Comparison of ENCODE assay signal across 8 cellular contexts in genomic region chr18:77127769-77128671, GRCh38. TPM values are rescaled to one million over a fixed set of nuclear protein-coding genes. Genes with fewer than 3 reads are reported as not detected.
A peak's percentile ranks its signal among the peaks of the same experiment; 100 is the strongest.
DNase-seq lines count a peak whose midpoint lies in the region; ATAC-seq, FAIRE-seq and TF ChIP-seq lines count a peak whose summit lies in the region.

No MANE protein-coding gene starts in this region.

- DNase-seq in CD8-positive, alpha-beta memory T cell, result peak; percentile 20 to 75 (median 56)
- DNase-seq in HS-5 (ENCODE audit: low read depth), result peak; percentile 76
- peak; percentile 59 for DNase-seq in dedifferentiated amniotic fluid mesenchymal stem cell (ENCODE audit: extremely low spot score)
- no peak for DNase-seq in H54 (ENCODE audit: insufficient read length, low spot score)
- DNase-seq in progenitor cell of endocrine pancreas (ENCODE audit: low spot score, unreplicated experiment), result no peak

- no peak for FAIRE-seq in H54 (lab: Jason Lieb, UNC)

- POLR2A ChIA-PET in CD8-positive, alpha-beta memory T cell (lab: Charles Lee), result interaction anchor here (0.8 to 2.4 kb wide), 6 partner anchors 14 to 64 kb away, joined by 3 to 8 read pairs (median 4); no protein-coding TSS in a partner anchor

- peak; percentile 26 for ATAC-seq in GM19351 (IDR thresholded peaks at IDR 0.05; ENCODE audit: unreplicated experiment)
- ATAC-seq in SK-N-SH treated with all-trans-retinoic acid at 6 μM for 48 hours, result peak; percentile 61

- H3K27ac ChIP-seq in CD8-positive, alpha-beta memory T cell (ENCODE audit: low read depth, low read length), result no peak overlapping the region
- peak overlapping the region; percentile 36 for H3K27ac ChIP-seq in muscle layer of duodenum (ENCODE audit: low read length)

- no peaks in the 10 kb centered on the region for H3K36me3 ChIP-seq in CD8-positive, alpha-beta memory T cell (ENCODE audit: insufficient read depth, low read length)
- H3K36me3 ChIP-seq in muscle layer of duodenum (ENCODE audit: control insufficient read depth in 1 of 2, insufficient read depth in 2 of 2, low read length in 2 of 2), result no peaks in the 10 kb centered on the region

- no peaks in the 10 kb centered on the region for H3K27me3 ChIP-seq in CD8-positive, alpha-beta memory T cell (ENCODE audit: insufficient read depth, low read length, poor library complexity, severe bottlenecking)
- H3K27me3 ChIP-seq in muscle layer of duodenum (ENCODE audit: low read depth, low read length), result no peaks in the 10 kb centered on the region

- peak overlapping the region; percentile 49 to 99 (median 97) for H3K4me3 Mint-ChIP-seq in CD8-positive, alpha-beta memory T cell
- H3K4me3 Mint-ChIP-seq in progenitor cell of endocrine pancreas (ENCODE audit: low read depth), result no peak overlapping the region

- H3K9me3 Mint-ChIP-seq in CD8-positive, alpha-beta memory T cell, result no peaks in the 10 kb centered on the region
- H3K9me3 Mint-ChIP-seq in progenitor cell of endocrine pancreas (ENCODE audit: low read depth), result no peaks in the 10 kb centered on the region

- H3K27ac Mint-ChIP-seq in CD8-positive, alpha-beta memory T cell, result peak overlapping the region; percentile 82 to 97 (median 93)
- no peak overlapping the region for H3K27ac Mint-ChIP-seq in progenitor cell of endocrine pancreas

- TF ChIP-seq CTCF in progenitor cell of endocrine pancreas (IDR thresholded peaks at IDR 0.05; ENCODE audit: unreplicated experiment), result no peak

- H3K27me3 Mint-ChIP-seq in CD8-positive, alpha-beta memory T cell, result peaks cover 0 to 3% of the 10 kb centered on the region in 2 donors
- H3K27me3 Mint-ChIP-seq in progenitor cell of endocrine pancreas, result no peaks in the 10 kb centered on the region

- TF ChIP-seq POLR2A in H54 (IDR thresholded peaks at IDR 0.05; ENCODE audit: low read depth, low read length), result no peak

- peaks cover 0 to 47% (median 7%) of the 10 kb centered on the region in 3 donors for H3K36me3 Mint-ChIP-seq in CD8-positive, alpha-beta memory T cell
- H3K36me3 Mint-ChIP-seq in progenitor cell of endocrine pancreas (ENCODE audit: insufficient read depth), result peaks cover 7% of the 10 kb centered on the region

- peak overlapping the region; percentile 3 for H3K4me3 ChIP-seq in CD8-positive, alpha-beta memory T cell (ENCODE audit: low read length)
- no peak overlapping the region for H3K4me3 ChIP-seq in muscle layer of duodenum (ENCODE audit: low read depth in 1 of 2, low read length in 2 of 2)

- CTCF ChIA-PET in CD8-positive, alpha-beta memory T cell (lab: Charles Lee), result interaction anchor here (2.3 kb wide), 1 partner anchor 26 kb away, joined by 7 read pairs; no protein-coding TSS in a partner anchor

- peaks cover 76 to 80% (median 78%) of the 10 kb centered on the region in 3 donors for H3K4me1 Mint-ChIP-seq in CD8-positive, alpha-beta memory T cell
- peaks cover 18% of the 10 kb centered on the region for H3K4me1 Mint-ChIP-seq in progenitor cell of endocrine pancreas (ENCODE audit: low read depth)

- peaks cover 72% of the 10 kb centered on the region for H3K4me1 ChIP-seq in CD8-positive, alpha-beta memory T cell (ENCODE audit: insufficient read depth, low read length)
- H3K4me1 ChIP-seq in muscle layer of duodenum (ENCODE audit: control insufficient read depth in 1 of 2, insufficient read depth in 2 of 2, low read length in 2 of 2), result peaks cover 5 to 20% of the 10 kb centered on the region in 2 donors

- no peaks in the 10 kb centered on the region for H3K9me3 ChIP-seq in CD8-positive, alpha-beta memory T cell (ENCODE audit: low read length)
- H3K9me3 ChIP-seq in muscle layer of duodenum (ENCODE audit: control insufficient read depth in 1 of 2, low read length in 2 of 2), result no peaks in the 10 kb centered on the region

TF ChIP-seq in SK-N-SH treated with all-trans-retinoic acid at 6 μM for 48 hours, 23 proteins besides CTCF, POLR2A, EP300 and RAD21:
- peak; percentile 23 for TF ChIP-seq ISL1 (CRISPR knock-in tag; IDR thresholded peaks at IDR 0.05)
- no peak for TF ChIP-seq TOX (CRISPR knock-in tag; IDR thresholded peaks at IDR 0.05; ENCODE audit: borderline replicate concordance)

RNA-seq across cellular contexts. Expression of gene MBP, which starts 4.6 kb away (rescaled TPM):
- 10 to 100 TPM; 59.5 to 60.0 TPM for total RNA-seq in CD8-positive, alpha-beta memory T cell
- polyA plus RNA-seq in CD8-positive, alpha-beta memory T cell, result 196 TPM
- 38.4 and 39.0 TPM in 2 replicates for total RNA-seq in progenitor cell of endocrine pancreas

Comparison
In these comparisons a context has a peak if more than half of its experiments do, and no peak if none do; other contexts are left out.
1. DNase-seq: peak in CD8-positive, alpha-beta memory T cell (5 of 5), HS-5 (single experiment) and dedifferentiated amniotic fluid mesenchymal stem cell (single experiment); none in H54 (single experiment) and progenitor cell of endocrine pancreas (single experiment).